Comparison of ENCODE assay signal across 12 cellular contexts in genomic region chr5:415928-416635, GRCh38. TPM values are rescaled to one million over a fixed set of nuclear protein-coding genes. Genes with fewer than 3 reads are reported as not detected.
A peak's percentile ranks its signal among the peaks of the same experiment; 100 is the strongest.
DNase-seq lines count a peak whose midpoint lies in the region; ATAC-seq and TF ChIP-seq lines count a peak whose summit lies in the region.
"Had no signal": no experiment of that assay in that cellular context is flagged by ENCODE, and none has a peak within 500 bp of the region (broad histone marks: within the 10 kb centered on the region; RNA-seq: fewer than 3 reads in every experiment).

No MANE protein-coding gene starts in this region.

- DNase-seq in Right ventricle myocardium inferior (ENCODE audit: missing footprints) (peak; percentile 71), right atrium auricular region (ENCODE audit: low spot score) (no peak), islet precursor cell (no peak), NCI-H526 treated with DMSO at 0.1 percent for 48 hours (lab: John Stamatoyannopoulos, UW) (no peak)
- DNase-seq in stimulated activated naive CD4-positive, alpha-beta T cell treated with Interleukin-2 at 50 U/mL for 16 hours (lab: John Stamatoyannopoulos, UW): no peak
- DNase-seq: activated CD4-positive, CD25-positive, alpha-beta regulatory T cell; effector CD4-positive, alpha-beta T cell; NCI-H2029; stimulated activated CD4-positive, alpha-beta T cell treated with anti-CD3 and anti-CD28 coated beads, Interleukin-2, amount 100 ng/mL, for 48 hours had no signal

- intact Hi-C loops in Right ventricle myocardium inferior (cut with DNase I): no loop called here

- no peak for TF ChIP-seq CTCF in right atrium auricular region (IDR thresholded peaks at IDR 0.05)
- no peak for TF ChIP-seq CTCF in nephron (IDR thresholded peaks at IDR 0.05; ENCODE audit: unreplicated experiment in 3 of 3)

- H3K36me3 Mint-ChIP-seq in nephron (ENCODE audit: low read depth): no peaks in the 10 kb centered on the region

- no peaks in the 10 kb centered on the region for H3K36me3 ChIP-seq in right atrium auricular region
- H3K36me3 ChIP-seq in ectodermal cell (ENCODE audit: control insufficient read depth, insufficient read depth, low read length): no peaks in the 10 kb centered on the region

- H3K9me3 Mint-ChIP-seq in nephron: no peaks in the 10 kb centered on the region

- H3K27me3 ChIP-seq in right atrium auricular region (no peaks in the 10 kb centered on the region), ectodermal cell (ENCODE audit: control insufficient read depth, insufficient read depth, low read length, poor library complexity, severe bottlenecking) (no peaks in the 10 kb centered on the region)

- ATAC-seq in Right ventricle myocardium inferior (peak; percentile 47), GM21737 (IDR thresholded peaks at IDR 0.05; ENCODE audit: unreplicated experiment) (no peak)

- peaks cover 14% of the 10 kb centered on the region for H3K4me1 Mint-ChIP-seq in nephron

- H3K4me3 ChIP-seq in right atrium auricular region: peak overlapping the region in 1 of 2 donors; percentile 4
- H3K4me3 ChIP-seq in ectodermal cell (ENCODE audit: insufficient read depth, low read depth, low read length): no peak overlapping the region

- no peaks in the 10 kb centered on the region for H3K9me3 ChIP-seq in right atrium auricular region
- H3K9me3 ChIP-seq in ectodermal cell (ENCODE audit: control insufficient read depth, low read length): no peaks in the 10 kb centered on the region

- peaks cover 4% of the 10 kb centered on the region for H3K27me3 Mint-ChIP-seq in nephron (ENCODE audit: low read depth)

- peaks cover 0 to 16% of the 10 kb centered on the region in 2 donors for H3K4me1 ChIP-seq in right atrium auricular region
- peaks cover 12% of the 10 kb centered on the region for H3K4me1 ChIP-seq in ectodermal cell (ENCODE audit: control insufficient read depth, insufficient read depth, low read length)

- peak overlapping the region; percentile 80 to 95 (median 88) for H3K27ac Mint-ChIP-seq in nephron

- WGBS in ectodermal cell, 2 experiments: 86 to 87% methylated on average over 24 of the region's 24 CpGs

- no peak overlapping the region for H3K4me3 Mint-ChIP-seq in nephron

- H3K27ac ChIP-seq in right atrium auricular region (no peak overlapping the region), ectodermal cell (ENCODE audit: insufficient read depth, low read depth, low read length, poor library complexity, severe bottlenecking) (peak overlapping the region; percentile 91)

RNA-seq across cellular contexts. Expression of gene EXOC3, which starts 26.9 kb away (rescaled TPM):
- 47.3 TPM for total RNA-seq in Right ventricle myocardium inferior
- 10 to 100 TPM; 34.7 to 40.7 TPM for total RNA-seq in right atrium auricular region
- polyA plus RNA-seq in ectodermal cell (2013, experiment 1 of 4): 46.1 TPM
- 49.3 TPM for polyA plus RNA-seq in ectodermal cell (2013, experiment 2 of 4)
- polyA plus RNA-seq in ectodermal cell (2013, experiment 3 of 4): 36.6 TPM
- polyA plus RNA-seq in ectodermal cell (2013, experiment 4 of 4): 43.0 TPM
